8 cellular contexts compared by ENCODE assay signal in genomic region chr19:9828551-9829063, GRCh38. TPM values are rescaled to one million over a fixed set of nuclear protein-coding genes. Genes with fewer than 3 reads are reported as not detected.
DNase-seq lines count a peak whose midpoint lies in the region; ATAC-seq, FAIRE-seq and TF ChIP-seq lines count a peak whose summit lies in the region.

No MANE protein-coding gene starts in this region.

- H3K4me1 Mint-ChIP-seq in CD8-positive, alpha-beta T cell (ENCODE audit: low read depth) = peaks cover 34% of the 10 kb centered on the region

- H3K36me3 ChIP-seq in CD8-positive, alpha-beta T cell (ENCODE audit: insufficient read depth, low read length) = peaks cover 6% of the 10 kb centered on the region
- peaks cover 26% of the 10 kb centered on the region for H3K36me3 ChIP-seq in OCI-LY7 (ENCODE audit: insufficient read depth, low read length)
- peaks cover 4 to 8% (median 8%) of the 10 kb centered on the region in 4 experiments; a peak in 7 of 8 replicates for H3K36me3 ChIP-seq in H1 (ENCODE audit: control insufficient read depth in 2 of 4, insufficient read depth in 4 of 4, low read length in 3 of 4)
- peaks cover 3 to 37% of the 10 kb centered on the region in 2 donors for H3K36me3 ChIP-seq in neuronal stem cell (replicated peaks in 1 of 2; ENCODE audit: control insufficient read depth in 2 of 2, insufficient read depth in 2 of 2, low read length in 2 of 2)

- no peak for ATAC-seq in CD8-positive, alpha-beta T cell
- ATAC-seq in GM18868 (IDR thresholded peaks at IDR 0.05; ENCODE audit: unreplicated experiment) (no peak), GM19467 (IDR thresholded peaks at IDR 0.05; ENCODE audit: unreplicated experiment) (no peak)

- no peak overlapping the region for H3K14ac ChIP-seq in H1 (ENCODE audit: insufficient read length)
- no peak overlapping the region for H3K14ac ChIP-seq in neuronal stem cell (ENCODE audit: low read length)

- 37% methylated on average over 13 of the region's 13 CpGs; no CpG with 5 or more reads in 1 of the 2 experiments for WGBS in H1 (ENCODE audit: extremely low coverage in 1 of 2, insufficient coverage in 1 of 2, insufficient read length in 1 of 2, insufficient replicate concordance in 2 of 2, low coverage in 1 of 2, low lambda C conversion rate in 2 of 2, missing lambda C conversion rate in 1 of 2), 2 experiments
- no CpG with 5 or more reads among the region's 13 CpGs for WGBS in neuronal stem cell (ENCODE audit: extremely low coverage in 2 of 2, insufficient read length in 2 of 2, insufficient replicate concordance in 1 of 2), 2 donors

- H2AK5ac ChIP-seq in H1 (ENCODE audit: low read depth, low read length) (no peak overlapping the region), neuronal stem cell (ENCODE audit: low read depth, low read length) (no peak overlapping the region)

- no peak for DNase-seq in CD8-positive, alpha-beta T cell
- DNase-seq in OCI-LY7 (ENCODE audit: low spot score) (peak; percentile 27), H1 (ENCODE audit: low read depth in 1 of 2, low spot score in 2 of 2) (no peak), neuronal stem cell (ENCODE audit: low spot score) (no peak), COLO829 (ENCODE audit: low spot score) (no peak), urothelium cell line (ENCODE audit: low spot score) (no peak)

- FAIRE-seq in H1 (lab: Jason Lieb, UNC) (no peak), urothelium cell line (lab: Jason Lieb, UNC) (no peak)

- no peaks in the 10 kb centered on the region for H3K27me3 ChIP-seq in CD8-positive, alpha-beta T cell (ENCODE audit: insufficient read depth, low read length)
- no peaks in the 10 kb centered on the region for H3K27me3 ChIP-seq in H1 (replicated peaks in 1 of 4; ENCODE audit: control insufficient read depth in 3 of 4, extremely low read depth in 1 of 4, insufficient read depth in 3 of 4, low read length in 3 of 4)
- H3K27me3 ChIP-seq in neuronal stem cell (ENCODE audit: control insufficient read depth in 3 of 3, insufficient read depth in 3 of 3, low read depth in 1 of 3, low read length in 3 of 3) = no peaks in the 10 kb centered on the region

- H3K56ac ChIP-seq in H1 (replicated peaks; ENCODE audit: insufficient read length, low read depth, low read length) = no peak overlapping the region

- no peak for TF ChIP-seq RAD21 in H1 (IDR thresholded peaks at IDR 0.05 in 1 of 2, conservative IDR thresholded peaks at IDR 0.05 in 1 of 2; ENCODE audit: low read depth in 2 of 2, low read length in 2 of 2)

- no peaks in the 10 kb centered on the region for H3K9me2 ChIP-seq in OCI-LY7 (ENCODE audit: insufficient read depth, low read length)

- H3K4me2 ChIP-seq in OCI-LY7 (ENCODE audit: low read length) = peak overlapping the region; percentile 93
- peak overlapping the region; percentile 90 to 93 for H3K4me2 ChIP-seq in H1 (ENCODE audit: insufficient read depth in 1 of 2, low read depth in 2 of 2, low read length in 2 of 2)
- peak overlapping the region; percentile 89 for H3K4me2 ChIP-seq in neuronal stem cell (ENCODE audit: insufficient read depth, low read length, poor library complexity, severe bottlenecking)

- H2BK12ac ChIP-seq in H1 (ENCODE audit: low read depth, low read length) (no peak overlapping the region), neuronal stem cell (ENCODE audit: low read length) (no peak overlapping the region)

- H2AFZ ChIP-seq in OCI-LY7 (ENCODE audit: low read length) = no peak overlapping the region
- H2AFZ ChIP-seq in H1 (ENCODE audit: low read length) = no peak overlapping the region
- no peak overlapping the region for H2AFZ ChIP-seq in neuronal stem cell (ENCODE audit: low read length)

- H3K79me2 ChIP-seq in OCI-LY7 (ENCODE audit: insufficient read depth, low read depth, low read length) (peaks cover 49% of the 10 kb centered on the region), H1 (ENCODE audit: control insufficient read depth in 1 of 2, insufficient read depth in 2 of 2, low read length in 2 of 2) (peaks cover 13 to 39% of the 10 kb centered on the region in 2 experiments)

- H3K9me3 Mint-ChIP-seq in CD8-positive, alpha-beta T cell = no peaks in the 10 kb centered on the region

- H4K20me1 ChIP-seq in OCI-LY7 (ENCODE audit: insufficient read depth, low read length) (no peaks in the 10 kb centered on the region), H1 (replicated peaks in 1 of 2; ENCODE audit: control insufficient read depth in 1 of 2, insufficient read depth in 2 of 2, low read length in 2 of 2) (peaks cover 6 to 7% of the 10 kb centered on the region in 2 experiments)

- POLR2A ChIA-PET in CD8-positive, alpha-beta T cell (lab: Charles Lee) = interaction anchor here (0.9 to 1.3 kb wide), 4 partner anchors 9 to 505 kb away, joined by 3 to 5 read pairs (median 4); partner anchors contain the start of gene ZNF559
- POLR2A ChIA-PET in OCI-LY7 (lab: Charles Lee) (interaction anchor here (1.2 to 2.0 kb wide), 2 partner anchors 8 to 38 kb away, joined by 3 to 6 read pairs; no protein-coding TSS in a partner anchor), H1 (lab: Charles Lee; ENCODE audit: partially characterized antibody) (interaction anchor here (0.7 to 1.7 kb wide), 4 partner anchors 9 to 281 kb away, joined by 4 to 5 read pairs (median 4); partner anchors contain the start of gene FBXL12)

- no peak overlapping the region for H3K18ac ChIP-seq in H1 (ENCODE audit: extremely low read depth, low read length)
- H3K18ac ChIP-seq in neuronal stem cell (ENCODE audit: low read length) = no peak overlapping the region

- H3K27me3 Mint-ChIP-seq in CD8-positive, alpha-beta T cell (ENCODE audit: low read depth) = no peaks in the 10 kb centered on the region

- H3K4ac ChIP-seq in H1 (replicated peaks; ENCODE audit: insufficient read length, low read depth, low read length) (no peak overlapping the region), neuronal stem cell (ENCODE audit: low read length) (no peak overlapping the region)

- BruUV-seq in OCI-LY7 (replicated peaks; lab: Mats Ljungman, UMichigan) = TSS peak; percentile 67

- H4K5ac ChIP-seq in H1 (ENCODE audit: insufficient read length, low read depth, low read length) = no peak overlapping the region

- H2BK15ac ChIP-seq in H1 (ENCODE audit: low read length) = no peak overlapping the region
- H2BK15ac ChIP-seq in neuronal stem cell (ENCODE audit: low read length) = no peak overlapping the region

- H3K79me1 ChIP-seq in H1 (ENCODE audit: low read depth, low read length) = peaks cover 5% of the 10 kb centered on the region
- H3K79me1 ChIP-seq in neuronal stem cell (ENCODE audit: low read depth, low read length) = peaks cover 8% of the 10 kb centered on the region

- H3K27ac Mint-ChIP-seq in CD8-positive, alpha-beta T cell = peak overlapping the region; percentile 99

- H3K36me3 Mint-ChIP-seq in CD8-positive, alpha-beta T cell = peaks cover 34% of the 10 kb centered on the region

- H3K4me3 Mint-ChIP-seq in CD8-positive, alpha-beta T cell = peak overlapping the region; percentile 100

- H4K8ac ChIP-seq in H1 (ENCODE audit: extremely low read depth, insufficient read depth, low read length) (peak overlapping the region; percentile 66; the same call in 1 of the 2 replicates), neuronal stem cell (ENCODE audit: low read depth, low read length) (no peak overlapping the region)

- H3K4me1 ChIP-seq in CD8-positive, alpha-beta T cell (ENCODE audit: insufficient read depth, low read length) = peaks cover 17% of the 10 kb centered on the region
- peaks cover 21% of the 10 kb centered on the region for H3K4me1 ChIP-seq in OCI-LY7 (ENCODE audit: insufficient read depth, low read length, poor library complexity, severe bottlenecking)
- peaks cover 0 to 5% (median 0%) of the 10 kb centered on the region in 4 experiments; a peak in 2 of 7 replicates for H3K4me1 ChIP-seq in H1 (replicated peaks in 1 of 4; ENCODE audit: control insufficient read depth in 3 of 4, insufficient read depth in 4 of 4, low read length in 3 of 4)
- H3K4me1 ChIP-seq in neuronal stem cell (ENCODE audit: control insufficient read depth in 2 of 2, insufficient read depth in 1 of 2, low read depth in 1 of 2, low read length in 2 of 2) = peaks cover 5% of the 10 kb centered on the region in 2 donors

- no peak overlapping the region for H3K23ac ChIP-seq in H1 (ENCODE audit: insufficient read length)
- H3K23ac ChIP-seq in neuronal stem cell (ENCODE audit: low read depth, low read length, poor library complexity) = no peak overlapping the region

- H3K27ac ChIP-seq in CD8-positive, alpha-beta T cell (ENCODE audit: low read depth, low read length) = peak overlapping the region; percentile 65
- peak overlapping the region; percentile 61 for H3K27ac ChIP-seq in OCI-LY7 (ENCODE audit: low read depth, low read length, poor library complexity, severe bottlenecking)
- no peak overlapping the region for H3K27ac ChIP-seq in H1 (ENCODE audit: low read depth, low read length)
- H3K27ac ChIP-seq in neuronal stem cell (replicated peaks; ENCODE audit: low read length) = no peak overlapping the region

- H3K9ac ChIP-seq in H1 (replicated peaks in 1 of 4; ENCODE audit: extremely low read depth in 1 of 4, low read depth in 3 of 4, low read length in 3 of 4) (peak overlapping the region; percentile 69 to 82 (median 78)), neuronal stem cell (ENCODE audit: low read depth, low read length, poor library complexity) (peak overlapping the region; percentile 92)

- H3K23me2 ChIP-seq in H1 (ENCODE audit: low read depth, low read length) = peaks cover 9% of the 10 kb centered on the region; the same call in 1 of the 2 replicates

- no peaks in the 10 kb centered on the region for H3K9me3 ChIP-seq in CD8-positive, alpha-beta T cell (ENCODE audit: low read length)
- no peaks in the 10 kb centered on the region for H3K9me3 ChIP-seq in OCI-LY7 (ENCODE audit: low read length)
- H3K9me3 ChIP-seq in H1 (ENCODE audit: insufficient read depth in 2 of 2, low read depth in 1 of 2, low read length in 1 of 2) = no peaks in the 10 kb centered on the region
- no peaks in the 10 kb centered on the region for H3K9me3 ChIP-seq in neuronal stem cell (replicated peaks in 1 of 2; ENCODE audit: control insufficient read depth in 2 of 2, insufficient read depth in 1 of 2, low read depth in 1 of 2, low read length in 2 of 2)

- H2BK5ac ChIP-seq in H1 (ENCODE audit: low read depth, low read length) (no peak overlapping the region), neuronal stem cell (ENCODE audit: low read length) (no peak overlapping the region)

- TF ChIP-seq POLR2A in H1 (IDR thresholded peaks at IDR 0.05; ENCODE audit: control extremely low read depth in 1 of 2, low read depth in 2 of 2, low read length in 2 of 2) = no peak

- no peak for TF ChIP-seq EP300 in H1 (IDR thresholded peaks at IDR 0.05; ENCODE audit: borderline replicate concordance in 1 of 2, low read depth in 2 of 2, low read length in 2 of 2)

- CTCF ChIA-PET in CD8-positive, alpha-beta T cell (lab: Charles Lee) = interaction anchor here (0.9 to 1.5 kb wide), 2 partner anchors 39 to 102 kb away, joined by 3 read pairs; no protein-coding TSS in a partner anchor
- CTCF ChIA-PET in OCI-LY7 (lab: Charles Lee; ENCODE audit: unreplicated experiment) (no interaction called here), H1 (lab: Charles Lee; ENCODE audit: partially characterized antibody) (no interaction called here)

- H3K4me3 ChIP-seq in CD8-positive, alpha-beta T cell (ENCODE audit: low read depth, low read length) = peak overlapping the region; percentile 89
- peak overlapping the region; percentile 93 for H3K4me3 ChIP-seq in OCI-LY7 (ENCODE audit: low read depth, low read length, poor library complexity, severe bottlenecking)
- H3K4me3 ChIP-seq in H1 (ENCODE audit: extremely low read depth in 1 of 4, insufficient read depth in 2 of 4, low read depth in 3 of 4, low read length in 4 of 4) = peak overlapping the region; percentile 77 to 93 (median 90)
- peak overlapping the region; percentile 85 to 96 for H3K4me3 ChIP-seq in neuronal stem cell (ENCODE audit: low read length in 2 of 2)

- no peak overlapping the region for H2BK120ac ChIP-seq in H1 (replicated peaks; ENCODE audit: low read depth, low read length)
- H2BK120ac ChIP-seq in neuronal stem cell (ENCODE audit: low read depth, low read length) = no peak overlapping the region

- no peak for TF ChIP-seq CTCF in CD8-positive, alpha-beta T cell (IDR thresholded peaks at IDR 0.05)
- no peak for TF ChIP-seq CTCF in OCI-LY7 (conservative IDR thresholded peaks at IDR 0.05; ENCODE audit: low read length)
- no peak for TF ChIP-seq CTCF in H1 (IDR thresholded peaks at IDR 0.05; ENCODE audit: control extremely low read depth in 1 of 3, insufficient read depth in 1 of 3, low read depth in 1 of 3, low read length in 3 of 3)

- no peak overlapping the region for H4K91ac ChIP-seq in H1 (replicated peaks; ENCODE audit: insufficient read length, low read length)
- H4K91ac ChIP-seq in neuronal stem cell (ENCODE audit: low read depth, low read length, poor library complexity) = no peak overlapping the region

- intact Hi-C loops in CD8-positive, alpha-beta T cell (cut with DNase I, micrococcal nuclease) = no loop called here
- intact Hi-C loops in OCI-LY7 (cut with micrococcal nuclease; ENCODE audit: unreplicated experiment) = no loop called here

- H2BK20ac ChIP-seq in H1 (ENCODE audit: low read length) = no peak overlapping the region

RNA-seq across cellular contexts. Expression of gene UBL5, which starts 0.9 kb away (rescaled TPM):
- 100 to 1,000 TPM; 161 to 173 TPM for total RNA-seq in CD8-positive, alpha-beta T cell
- total RNA-seq in OCI-LY7 (2014; rRNA removed; shearing (Covaris generic)) = 162 and 249 TPM in 2 replicates
- 271 and 323 TPM in 2 replicates for total RNA-seq in OCI-LY7 (2022)
- 384 and 416 TPM in 2 replicates for total RNA-seq in H1 (2021; fragmentation: NEBNext Ultra II Directional; extraction: Animal tissue kit (Norgen Biotek cat#: 25700))
- 1,137 and 1,209 TPM in 2 replicates for polyA plus RNA-seq in H1 (2011; rRNA removed)
- 1,381 TPM for polyA plus RNA-seq in H1 (2011; cell fraction: cytosol; rRNA removed)
- polyA plus RNA-seq in H1 (2011; cell fraction: nucleus; rRNA removed) = 379 TPM
- 570 to 950 TPM (median 731 TPM) in 4 replicates for polyA plus RNA-seq in H1 (2012, experiment 1 of 2)
- 3,120 TPM for polyA plus RNA-seq in H1 (2012, experiment 2 of 2)
- polyA plus RNA-seq in H1 (2013, experiment 1 of 2) = 427 TPM
- polyA plus RNA-seq in H1 (2013, experiment 2 of 2) = 439 TPM
- polyA minus RNA-seq in H1 (2011; rRNA and poly(A)+ RNA removed) = 103 and 118 TPM in 2 replicates
- 80.6 TPM for polyA minus RNA-seq in H1 (2011; cell fraction: cytosol; rRNA and poly(A)+ RNA removed)
- polyA minus RNA-seq in H1 (2011; cell fraction: nucleus; rRNA and poly(A)+ RNA removed) = 77.9 TPM
- polyA plus RNA-seq in neuronal stem cell (2013, experiment 1 of 2) = 416 TPM
- 386 TPM for polyA plus RNA-seq in neuronal stem cell (2013, experiment 2 of 2)

RNA-seq across cellular contexts. Expression of gene PIN1, which starts 6.5 kb away (rescaled TPM):
- 10 to 100 TPM; 42.4 to 42.7 TPM for total RNA-seq in CD8-positive, alpha-beta T cell
- total RNA-seq in OCI-LY7 (2014; rRNA removed; shearing (Covaris generic)) = 131 and 137 TPM in 2 replicates
- total RNA-seq in OCI-LY7 (2022) = 86.4 and 86.9 TPM in 2 replicates
- total RNA-seq in H1 (2021; fragmentation: NEBNext Ultra II Directional; extraction: Animal tissue kit (Norgen Biotek cat#: 25700)) = 78.3 and 88.0 TPM in 2 replicates
- 90.8 and 124 TPM in 2 replicates for polyA plus RNA-seq in H1 (2011; rRNA removed)
- polyA plus RNA-seq in H1 (2011; cell fraction: cytosol; rRNA removed) = 145 TPM
- 106 TPM for polyA plus RNA-seq in H1 (2011; cell fraction: nucleus; rRNA removed)
- polyA plus RNA-seq in H1 (2012, experiment 1 of 2) = 53.3 to 94.4 TPM (median 91.8 TPM) in 4 replicates
- 98.1 TPM for polyA plus RNA-seq in H1 (2012, experiment 2 of 2)
- 64.9 TPM for polyA plus RNA-seq in H1 (2013, experiment 1 of 2)
- polyA plus RNA-seq in H1 (2013, experiment 2 of 2) = 61.6 TPM
- 16.1 and 18.6 TPM in 2 replicates for polyA minus RNA-seq in H1 (2011; rRNA and poly(A)+ RNA removed)
- 40.0 TPM for polyA minus RNA-seq in H1 (2011; cell fraction: cytosol; rRNA and poly(A)+ RNA removed)
- polyA minus RNA-seq in H1 (2011; cell fraction: nucleus; rRNA and poly(A)+ RNA removed) = 29.8 TPM
- polyA plus RNA-seq in neuronal stem cell (2013, experiment 1 of 2) = 78.9 TPM
- 76.3 TPM for polyA plus RNA-seq in neuronal stem cell (2013, experiment 2 of 2)

RNA-seq across cellular contexts. Expression of gene FBXL12, which starts 9.7 kb away (rescaled TPM):
- total RNA-seq in CD8-positive, alpha-beta T cell = 10 to 100 TPM; 38.9 to 41.3 TPM
- 22.3 and 38.7 TPM in 2 replicates for total RNA-seq in OCI-LY7 (2014; rRNA removed; shearing (Covaris generic))
- total RNA-seq in OCI-LY7 (2022) = 40.6 and 44.4 TPM in 2 replicates
- total RNA-seq in H1 (2021; fragmentation: NEBNext Ultra II Directional; extraction: Animal tissue kit (Norgen Biotek cat#: 25700)) = 24.6 and 26.7 TPM in 2 replicates
- polyA plus RNA-seq in H1 (2011; rRNA removed) = 62.3 and 89.1 TPM in 2 replicates
- 56.8 TPM for polyA plus RNA-seq in H1 (2011; cell fraction: cytosol; rRNA removed)
- polyA plus RNA-seq in H1 (2011; cell fraction: nucleus; rRNA removed) = 59.7 TPM
- 24.8 to 33.5 TPM (median 30.6 TPM) in 4 replicates for polyA plus RNA-seq in H1 (2012, experiment 1 of 2)
- polyA plus RNA-seq in H1 (2012, experiment 2 of 2) = 29.7 TPM
- polyA plus RNA-seq in H1 (2013, experiment 1 of 2) = 25.9 TPM
- 25.4 TPM for polyA plus RNA-seq in H1 (2013, experiment 2 of 2)
- polyA minus RNA-seq in H1 (2011; rRNA and poly(A)+ RNA removed) = 11.2 and 13.5 TPM in 2 replicates
- 12.6 TPM for polyA minus RNA-seq in H1 (2011; cell fraction: cytosol; rRNA and poly(A)+ RNA removed)
- polyA minus RNA-seq in H1 (2011; cell fraction: nucleus; rRNA and poly(A)+ RNA removed) = 20.7 TPM
- polyA plus RNA-seq in neuronal stem cell (2013, experiment 1 of 2) = 24.5 TPM
- polyA plus RNA-seq in neuronal stem cell (2013, experiment 2 of 2) = 22.9 TPM

Comparison
In these comparisons a context has a peak if more than half of its experiments do, and no peak if none do; other contexts are left out.
1. H3K27ac ChIP-seq: peak in CD8-positive, alpha-beta T cell (single experiment) and OCI-LY7 (single experiment); none in H1 (single experiment) and neuronal stem cell (single experiment).
2. Peak in every context shown above with its lines, with median percentiles within 50 percentile points of each other: H3K4me3 ChIP-seq and H3K4me2 ChIP-seq.